In genomic region chr11:68044145-68044813, GRCh38 we compare ENCODE assay signal across 17 cellular contexts. TPM values are rescaled to one million over a fixed set of nuclear protein-coding genes. Genes with fewer than 3 reads are reported as not detected.
DNase-seq lines count a peak whose midpoint lies in the region; ATAC-seq and TF ChIP-seq lines count a peak whose summit lies in the region.
"Had no signal": no experiment of that assay in that cellular context is flagged by ENCODE, and none has a peak within 500 bp of the region (broad histone marks: within the 10 kb centered on the region; RNA-seq: fewer than 3 reads in every experiment).

No MANE protein-coding gene starts in this region.

- no peaks in the 10 kb centered on the region for H3K27me3 Mint-ChIP-seq in T-helper 17 cell
- H3K27me3 Mint-ChIP-seq: CD4-positive, alpha-beta T cell had no signal

- H3K4me3 ChIP-seq in WERI-Rb-1 (ENCODE audit: low read depth, low read length) (no peak overlapping the region), ovary (no peak overlapping the region)
- H3K4me3 ChIP-seq: SK-N-MC, tibial nerve had no signal

- no peak overlapping the region for H3K4me3 Mint-ChIP-seq in T-helper 17 cell
- H3K4me3 Mint-ChIP-seq: CD4-positive, alpha-beta T cell had no signal

- H3K36me3 ChIP-seq in WERI-Rb-1 (no peaks in the 10 kb centered on the region), ovary (no peaks in the 10 kb centered on the region)

- ATAC-seq in T-helper 17 cell, result no peak
- ATAC-seq: left ventricle myocardium superior had no signal

- intact Hi-C loops in ovary (cut with DNase I), result loop anchor here in 3 of 4 donors (10.0 kb wide), 3 partner anchors 51 to 161 kb away; no protein-coding TSS in a partner anchor

- H3K4me1 Mint-ChIP-seq in T-helper 17 cell, result peaks cover 18% of the 10 kb centered on the region

- H3K9me3 ChIP-seq in WERI-Rb-1 (ENCODE audit: severe bottlenecking) (no peaks in the 10 kb centered on the region), ovary (no peaks in the 10 kb centered on the region), T-helper 17 cell (ENCODE audit: control insufficient read depth, low read length, poor library complexity, severe bottlenecking) (no peaks in the 10 kb centered on the region)
- H3K9me3 ChIP-seq: tibial nerve had no signal

- H3K36me3 Mint-ChIP-seq in T-helper 17 cell (ENCODE audit: low read depth), result no peaks in the 10 kb centered on the region

- TF ChIP-seq CTCF in WERI-Rb-1 (IDR thresholded peaks at IDR 0.05; ENCODE audit: low read depth, low read length) (0 out of 2 replicates have a peak, but pooled peaks have one; percentile 16), ovary (IDR thresholded peaks at IDR 0.05) (no peak)

- peak; percentile 69 for DNase-seq in DMS53 (lab: John Stamatoyannopoulos, UW)
- DNase-seq in DMS53 treated with DMSO at 0.1 percent for 48 hours (lab: John Stamatoyannopoulos, UW; ENCODE audit: unreplicated experiment), result no peak
- peak; percentile 46 for DNase-seq in NCI-H2107 (lab: John Stamatoyannopoulos, UW)
- DNase-seq in WERI-Rb-1, result no peak
- peak in 3 of 5 donors; percentile 10 to 24 (median 13) for DNase-seq in ovary
- no peak for DNase-seq in NCI-H1105 (lab: John Stamatoyannopoulos, UW)
- no peak for DNase-seq in T-helper 17 cell
- DNase-seq in NCI-H446 (lab: John Stamatoyannopoulos, UW), result no peak
- DNase-seq: activated gamma-delta T cell treated with Interleukin-2 at 50 U/mL for 16 hours; CD4-positive, alpha-beta T cell; effector CD4-positive, alpha-beta T cell; stimulated activated CD4-positive, alpha-beta T cell treated with anti-CD3 and anti-CD28 coated beads, Interleukin-2, amount 100 ng/mL, for 24 hours had no signal

- H3K4me1 ChIP-seq in ovary (ENCODE audit: insufficient read depth), result peaks cover 2% of the 10 kb centered on the region

- TF ChIP-seq EP300 in ovary (IDR thresholded peaks at IDR 0.05), result no peak

- TF ChIP-seq POLR2A in ovary (IDR thresholded peaks at IDR 0.05), result no peak

- WGBS in ovary, 3 donors, result 79 to 85% (median 83%) methylated on average over 22 to 24 of the region's 24 CpGs

- H3K27ac Mint-ChIP-seq in T-helper 17 cell, result no peak overlapping the region
- H3K27ac Mint-ChIP-seq: CD4-positive, alpha-beta T cell had no signal

- H3K27me3 ChIP-seq in WERI-Rb-1 (ENCODE audit: insufficient read depth, low read depth, severe bottlenecking) (no peaks in the 10 kb centered on the region), ovary (no peaks in the 10 kb centered on the region)
- H3K27me3 ChIP-seq: tibial nerve had no signal

- H3K27ac ChIP-seq in WERI-Rb-1, result no peak overlapping the region
- no peak overlapping the region for H3K27ac ChIP-seq in ovary
- H3K27ac ChIP-seq: 22Rv1, SK-N-MC had no signal

RNA-seq across cellular contexts. Expression of gene TCIRG1, which starts 5.5 kb away (rescaled TPM):
- total RNA-seq in ovary (100 to 1,000 TPM in 2 of 7 donors, 10 to 100 TPM in 5; 55.8 to 109 (median 78.6) TPM), T-helper 17 cell (100 to 1,000 TPM; 187 to 207 TPM)
- polyA plus RNA-seq in ovary, result 10 to 100 TPM in 1 of 2 donors, 1 to 10 TPM in 1; 2.2 to 77.4 TPM

RNA-seq across cellular contexts. Expression of gene NDUFS8, which starts 13.8 kb away (rescaled TPM):
- total RNA-seq in ovary, result 100 to 1,000 TPM in 5 of 7 donors, 10 to 100 TPM in 2; 95.6 to 163 (median 107) TPM
- 10 to 100 TPM; 15.3 to 80.1 TPM for polyA plus RNA-seq in ovary
- total RNA-seq in T-helper 17 cell, result 10 to 100 TPM; 59.5 to 64.2 TPM

RNA-seq across cellular contexts. Expression of gene ALDH3B1, which starts 34.2 kb away (rescaled TPM):
- 10 to 100 TPM in 3 of 7 donors, 1 to 10 TPM in 4; 1.8 to 65.3 (median 8.9) TPM for total RNA-seq in ovary
- 1 to 10 TPM; 3.9 to 4.7 TPM for polyA plus RNA-seq in ovary
- 1 to 10 TPM; 1.1 TPM for total RNA-seq in T-helper 17 cell
- total RNA-seq: activated CD8-positive, alpha-beta memory T cell treated with anti-CD3 and anti-CD28 coated beads for 36 hours had no signal

RNA-seq across cellular contexts. Expression of gene UNC93B1, which starts 40.4 kb away (rescaled TPM):
- total RNA-seq in ovary (10 to 100 TPM in 6 of 7 donors, 1 to 10 TPM in 1; 9.0 to 39.6 (median 14.2) TPM), T-helper 17 cell (10 to 100 TPM; 24.7 to 27.2 TPM)
- 10 to 100 TPM in 1 of 2 donors, 1 to 10 TPM in 1; 9.6 to 11.1 TPM for polyA plus RNA-seq in ovary

Comparison
In these comparisons a context has a peak if more than half of its experiments do, and no peak if none do; other contexts are left out.
1. DNase-seq: peak in DMS53 (single experiment), NCI-H2107 (single experiment) and ovary (3 of 5); none in DMS53 treated with DMSO at 0.1 percent for 48 hours (single experiment), WERI-Rb-1 (single experiment), NCI-H1105 (single experiment), T-helper 17 cell (0 of 3) and NCI-H446 (0 of 2).